1 cellular context compared by ENCODE assay signal in genomic region chr20:50208085-50208491, GRCh38.
A peak's percentile ranks its signal among the peaks of the same experiment; 100 is the strongest.
TF ChIP-seq lines count a peak whose summit lies in the region.

No MANE protein-coding gene starts in this region.

TF ChIP-seq in HepG2, 621 proteins besides CTCF, POLR2A, EP300 and RAD21 (continues in another document):
- TF ChIP-seq ZNF318 (CRISPR knock-in tag; IDR thresholded peaks at IDR 0.05) (no peak), GATAD1 (CRISPR knock-in tag; IDR thresholded peaks at IDR 0.05) (no peak), ZNF263 (CRISPR knock-in tag; IDR thresholded peaks at IDR 0.05) (peak; percentile 93), ZNF883 (CRISPR knock-in tag; IDR thresholded peaks at IDR 0.05; ENCODE audit: not compliant biosample characterization) (no peak), ZNF30 (CRISPR knock-in tag; IDR thresholded peaks at IDR 0.05) (no peak), POLR2AphosphoS5 (IDR thresholded peaks at IDR 0.05; ENCODE audit: low read depth, low read length) (no peak), ARID3A (IDR thresholded peaks at IDR 0.05; ENCODE audit: low read depth, low read length) (no peak), HNRNPL (IDR thresholded peaks at IDR 0.05; ENCODE audit: low read depth, low read length) (0 out of 2 replicates have a peak, but pooled peaks have one; percentile 39), UBTF (CRISPR knock-in tag; IDR thresholded peaks at IDR 0.05) (0 out of 2 replicates have a peak, but pooled peaks have one; percentile 44), HNF1B (CRISPR knock-in tag; IDR thresholded peaks at IDR 0.05) (no peak), ATF3 (CRISPR knock-in tag; IDR thresholded peaks at IDR 0.05) (no peak), ONECUT2 (CRISPR knock-in tag; IDR thresholded peaks at IDR 0.05) (no peak), GFI1 (CRISPR knock-in tag; IDR thresholded peaks at IDR 0.05; ENCODE audit: borderline replicate concordance) (no peak), ZNF350 (CRISPR knock-in tag; IDR thresholded peaks at IDR 0.05; ENCODE audit: borderline replicate concordance, low read depth) (no peak), ZBTB25 (CRISPR knock-in tag; IDR thresholded peaks at IDR 0.05) (no peak), ZNF280B (CRISPR knock-in tag; IDR thresholded peaks at IDR 0.05; ENCODE audit: borderline replicate concordance) (peak; percentile 36; the same call in 1 of the 2 replicates), RBM22 (optimal IDR thresholded peaks at IDR 0.05; ENCODE audit: low read length) (no peak), PRPF4 (IDR thresholded peaks at IDR 0.05; ENCODE audit: low read depth, low read length, poor library complexity, severe bottlenecking) (no peak), E2F5 (CRISPR knock-in tag; conservative IDR thresholded peaks at IDR 0.05) (no peak), ZNF326 (CRISPR knock-in tag; IDR thresholded peaks at IDR 0.05; ENCODE audit: borderline replicate concordance) (no peak), SYNCRIP (IDR thresholded peaks at IDR 0.05; ENCODE audit: insufficient read depth, low read depth, low read length) (no peak), ZMYM3 (CRISPR knock-in tag; IDR thresholded peaks at IDR 0.05) (peak; percentile 78), HMGXB4 (CRISPR knock-in tag; IDR thresholded peaks at IDR 0.05; ENCODE audit: borderline replicate concordance in 1 of 2, low read depth in 1 of 2) (no peak), MAFK (conservative IDR thresholded peaks at IDR 0.05 in 1 of 2, IDR thresholded peaks at IDR 0.05 in 1 of 2; ENCODE audit: low read length in 2 of 2) (no peak), KDM2A (CRISPR knock-in tag; IDR thresholded peaks at IDR 0.05; ENCODE audit: borderline replicate concordance, low read depth) (no peak), ATF7 (IDR thresholded peaks at IDR 0.05) (no peak), ATF7 (CRISPR knock-in tag; IDR thresholded peaks at IDR 0.05) (no peak), NFE2L2 (IDR thresholded peaks at IDR 0.05; ENCODE audit: low read length) (no peak), HNF4A (CRISPR knock-in tag; IDR thresholded peaks at IDR 0.05) (peak; percentile 12; the same call in 1 of the 2 replicates), MAF1 (CRISPR knock-in tag; IDR thresholded peaks at IDR 0.05; ENCODE audit: borderline replicate concordance) (no peak), ZNF557 (CRISPR knock-in tag; IDR thresholded peaks at IDR 0.05) (no peak), MIER3 (CRISPR knock-in tag; IDR thresholded peaks at IDR 0.05; ENCODE audit: borderline replicate concordance) (no peak), CREB1 (IDR thresholded peaks at IDR 0.05) (no peak), CREB1 (CRISPR knock-in tag; IDR thresholded peaks at IDR 0.05) (no peak), MXD3 (CRISPR knock-in tag; IDR thresholded peaks at IDR 0.05) (no peak), NCOA2 (CRISPR knock-in tag; IDR thresholded peaks at IDR 0.05) (no peak), JUN (CRISPR knock-in tag; IDR thresholded peaks at IDR 0.05) (0 out of 2 replicates have a peak, but pooled peaks have one; percentile 27), ZNF224 (CRISPR knock-in tag; IDR thresholded peaks at IDR 0.05) (no peak), ZNF768 (CRISPR knock-in tag; IDR thresholded peaks at IDR 0.05) (peak; percentile 94), ZNF430 (CRISPR knock-in tag; IDR thresholded peaks at IDR 0.05) (no peak), ZNF850 (CRISPR knock-in tag; conservative IDR thresholded peaks at IDR 0.05) (no peak), ZNF790 (CRISPR knock-in tag; IDR thresholded peaks at IDR 0.05; ENCODE audit: borderline replicate concordance) (no peak), MLX (CRISPR knock-in tag; IDR thresholded peaks at IDR 0.05) (no peak)
